ENCODE assay signal across 8 cellular contexts in genomic region chr19:10567696-10568443, GRCh38. TPM values are rescaled to one million over a fixed set of nuclear protein-coding genes. Genes with fewer than 3 reads are reported as not detected.
A peak's percentile ranks its signal among the peaks of the same experiment; 100 is the strongest.
DNase-seq lines count a peak whose midpoint lies in the region; ATAC-seq lines count a peak whose summit lies in the region.

No MANE protein-coding gene starts in this region.

- peaks cover 41 to 59% (median 52%) of the 10 kb centered on the region in 10 experiments for H3K4me1 ChIP-seq in BLaER1 treated with 17β-estradiol and CSF1 and Interleukin-3, amounts not matched to agents 10 nM and 100 nM

- DNase-seq in caudate nucleus (lab: John Stamatoyannopoulos, UW): peak in 21 of 61 donors; percentile 6 to 69 (median 41)
- DNase-seq in naive B cell: no peak
- DNase-seq in NCI-H226: no peak

- H3K27ac Mint-ChIP-seq in IgD-negative memory B cell: peak overlapping the region; percentile 98 to 99 (median 99)
- H3K27ac Mint-ChIP-seq in naive B cell: peak overlapping the region; percentile 91 to 100 (median 98)

- peaks cover 0 to 19% (median 0%) of the 10 kb centered on the region in 11 experiments; a peak in 7 of 22 replicates for H4K20me1 ChIP-seq in BLaER1 treated with 17β-estradiol and CSF1 and Interleukin-3, amounts not matched to agents 10 nM and 100 nM

- no peaks in the 10 kb centered on the region for H3K27me3 ChIP-seq in BLaER1 treated with 17β-estradiol and CSF1 and Interleukin-3, amounts not matched to agents 10 nM and 100 nM

- peak overlapping the region; percentile 82 to 99 (median 94) for H3K4me3 ChIP-seq in BLaER1 treated with 17β-estradiol and CSF1 and Interleukin-3, amounts not matched to agents 10 nM and 100 nM

- H3K9me3 Mint-ChIP-seq in IgD-negative memory B cell (no peaks in the 10 kb centered on the region), naive B cell (no peaks in the 10 kb centered on the region)

- peaks cover 2% of the 10 kb centered on the region for H3K36me3 Mint-ChIP-seq in IgD-negative memory B cell
- no peaks in the 10 kb centered on the region for H3K36me3 Mint-ChIP-seq in naive B cell

- H3K27ac ChIP-seq in BLaER1 treated with 17β-estradiol and CSF1 and Interleukin-3, amounts not matched to agents 10 nM and 100 nM: peak overlapping the region; percentile 12 to 99 (median 94); a peak in 21 of 22 replicates
- peak overlapping the region; percentile 52 for H3K27ac ChIP-seq in caudate nucleus (ENCODE audit: low read depth, low read length)

- peaks cover 24 to 30% (median 29%) of the 10 kb centered on the region in 3 donors for H3K4me1 Mint-ChIP-seq in IgD-negative memory B cell
- H3K4me1 Mint-ChIP-seq in naive B cell: peaks cover 49 to 54% (median 49%) of the 10 kb centered on the region in 3 donors

- H3K9me3 ChIP-seq in BLaER1 treated with 17β-estradiol and CSF1 and Interleukin-3, amounts not matched to agents 10 nM and 100 nM (replicated peaks in 1 of 11): no peaks in the 10 kb centered on the region

- H3K27me3 Mint-ChIP-seq in IgD-negative memory B cell: peaks cover 2% of the 10 kb centered on the region
- no peaks in the 10 kb centered on the region for H3K27me3 Mint-ChIP-seq in naive B cell

- peak overlapping the region; percentile 77 to 96 (median 91) for H3K9ac ChIP-seq in BLaER1 treated with 17β-estradiol and CSF1 and Interleukin-3, amounts not matched to agents 10 nM and 100 nM

- H3K4me3 Mint-ChIP-seq in IgD-negative memory B cell: peak overlapping the region; percentile 96 to 100 (median 98)
- peak overlapping the region; percentile 86 to 100 (median 96) for H3K4me3 Mint-ChIP-seq in naive B cell

- ATAC-seq in naive B cell (ENCODE audit: low read depth in 2 of 2) (no peak), GM21526 (IDR thresholded peaks at IDR 0.05; ENCODE audit: low FRiP score, unreplicated experiment) (no peak), GM18907 (IDR thresholded peaks at IDR 0.05; ENCODE audit: unreplicated experiment) (no peak), GM21619 (IDR thresholded peaks at IDR 0.05; ENCODE audit: unreplicated experiment) (no peak)

- peak overlapping the region; percentile 92 to 100 (median 99) for H3K4me2 ChIP-seq in BLaER1 treated with 17β-estradiol and CSF1 and Interleukin-3, amounts not matched to agents 10 nM and 100 nM

- H3K36me3 ChIP-seq in BLaER1 treated with 17β-estradiol and CSF1 and Interleukin-3, amounts not matched to agents 10 nM and 100 nM: peaks cover under 1 to 27% (median 14%) of the 10 kb centered on the region in 11 experiments; a peak in 16 of 22 replicates

RNA-seq across cellular contexts. Expression of gene CDKN2D, which starts 0.9 kb away (rescaled TPM):
- polyA plus RNA-seq in IgD-negative memory B cell (193 TPM), naive B cell (ENCODE audit: low read depth in 6 of 6) (100 to 1,000 TPM; 110 to 209 (median 153) TPM)

RNA-seq across cellular contexts. Expression of gene KRI1, which starts 2.1 kb away (rescaled TPM):
- polyA plus RNA-seq in IgD-negative memory B cell (35.6 TPM), naive B cell (ENCODE audit: low read depth in 6 of 6) (10 to 100 TPM; 10.6 to 47.6 (median 16.5) TPM)

RNA-seq across cellular contexts. Expression of gene AP1M2, which starts 19.2 kb away (rescaled TPM):
- polyA plus RNA-seq in IgD-negative memory B cell (not detected), naive B cell (ENCODE audit: low read depth in 6 of 6) (under 1 TPM in 2 of 6 donors, not detected in 4; 0.66 to 0.94 TPM)

RNA-seq across cellular contexts. Expression of gene ATG4D, which starts 24.2 kb away (rescaled TPM):
- polyA plus RNA-seq in IgD-negative memory B cell (21.0 TPM), naive B cell (ENCODE audit: low read depth in 6 of 6) (10 to 100 TPM in 2 of 6 donors, 1 to 10 TPM in 4; 1.7 to 20.7 (median 9.4) TPM)

RNA-seq across cellular contexts. Expression of gene S1PR5, which starts 50.6 kb away (rescaled TPM):
- polyA plus RNA-seq in IgD-negative memory B cell (5.1 TPM), naive B cell (ENCODE audit: low read depth in 6 of 6) (under 1 TPM in 5 of 6 donors, not detected in 1; 0.24 to 0.96 (median 0.75) TPM)
